In genomic region chr6:30062471-30063178, GRCh38 we compare ENCODE assay signal across 9 cellular contexts. TPM values are rescaled to one million over a fixed set of nuclear protein-coding genes. Genes with fewer than 3 reads are reported as not detected.
DNase-seq lines count a peak whose midpoint lies in the region; ATAC-seq and TF ChIP-seq lines count a peak whose summit lies in the region.
"Had no signal": no experiment of that assay in that cellular context is flagged by ENCODE, and none has a peak within 500 bp of the region (broad histone marks: within the 10 kb centered on the region; RNA-seq: fewer than 3 reads in every experiment).

No MANE protein-coding gene starts in this region.

- H3K27me3 ChIP-seq in GM23338 (ENCODE audit: insufficient read depth), result no peaks in the 10 kb centered on the region
- H3K27me3 ChIP-seq in PC-3 (ENCODE audit: low read length), result no peaks in the 10 kb centered on the region
- no peaks in the 10 kb centered on the region for H3K27me3 ChIP-seq in endocrine pancreas (ENCODE audit: control insufficient read depth, insufficient read depth, low read length)
- no peaks in the 10 kb centered on the region for H3K27me3 ChIP-seq in rectal smooth muscle tissue (ENCODE audit: control insufficient read depth, insufficient read depth, low read length)

- peaks cover 16% of the 10 kb centered on the region for H3K4me1 ChIP-seq in GM23338 (ENCODE audit: insufficient read depth)
- H3K4me1 ChIP-seq in PC-3 (ENCODE audit: insufficient read depth, low read length), result peaks cover 28% of the 10 kb centered on the region
- H3K4me1 ChIP-seq in endocrine pancreas (ENCODE audit: control insufficient read depth, insufficient read depth, low read length), result peaks cover 9% of the 10 kb centered on the region
- peaks cover 17% of the 10 kb centered on the region for H3K4me1 ChIP-seq in rectal smooth muscle tissue (ENCODE audit: control insufficient read depth, insufficient read depth, low read length)

- H4K20me1 ChIP-seq in GM23338 (replicated peaks; ENCODE audit: insufficient read depth) (no peaks in the 10 kb centered on the region), PC-3 (ENCODE audit: low read length) (no peaks in the 10 kb centered on the region)

- no peak overlapping the region for H3K27ac ChIP-seq in GM23338 (ENCODE audit: low read depth)
- H3K27ac ChIP-seq in PC-3 (ENCODE audit: low read length), result no peak overlapping the region
- H3K27ac ChIP-seq in rectal smooth muscle tissue (ENCODE audit: low read depth, low read length), result no peak overlapping the region

- H3K36me3 ChIP-seq in GM23338 (ENCODE audit: insufficient read depth), result no peaks in the 10 kb centered on the region
- 0 out of 2 replicates have a peak, but pooled peaks cover 5% of the 10 kb centered on the region for H3K36me3 ChIP-seq in PC-3 (ENCODE audit: low read depth, low read length)
- H3K36me3 ChIP-seq in endocrine pancreas (ENCODE audit: control insufficient read depth, insufficient read depth, low read length), result no peaks in the 10 kb centered on the region
- no peaks in the 10 kb centered on the region for H3K36me3 ChIP-seq in rectal smooth muscle tissue (ENCODE audit: control insufficient read depth, insufficient read depth, low read length)

- TF ChIP-seq CTCF in GM23338 (conservative IDR thresholded peaks at IDR 0.05; ENCODE audit: low read depth in 2 of 2), result no peak
- TF ChIP-seq CTCF in PC-3 (conservative IDR thresholded peaks at IDR 0.05; ENCODE audit: low read depth, low read length), result no peak

- peak overlapping the region; percentile 83; the same call in 1 of the 2 replicates for H3K4me3 ChIP-seq in GM23338
- peak overlapping the region; percentile 96 for H3K4me3 ChIP-seq in PC-3 (ENCODE audit: low read length)
- H3K4me3 ChIP-seq in endocrine pancreas (ENCODE audit: control insufficient read depth, insufficient read depth, low read length), result peak overlapping the region; percentile 94
- H3K4me3 ChIP-seq in rectal smooth muscle tissue (ENCODE audit: low read length), result peak overlapping the region; percentile 85

- no peaks in the 10 kb centered on the region for H3K9me3 Mint-ChIP-seq in GM23338

- H3K4me2 ChIP-seq in GM23338 (peak overlapping the region; percentile 96), PC-3 (ENCODE audit: low read length) (peak overlapping the region; percentile 91)

- CTCF ChIA-PET in PC-3 (lab: Charles Lee), result interaction anchor here (0.6 to 0.7 kb wide), 2 partner anchors 11 to 375 kb away, joined by 3 to 12 read pairs; no protein-coding TSS in a partner anchor

- H3F3A ChIP-seq in GM23338 (replicated peaks; ENCODE audit: low read depth) (peaks cover 11% of the 10 kb centered on the region; the same call in 1 of the 2 replicates), PC-3 (ENCODE audit: low read length, unreplicated experiment) (no peaks in the 10 kb centered on the region)

- H3K36me3 Mint-ChIP-seq in GM23338 (ENCODE audit: low read depth), result no peaks in the 10 kb centered on the region; the same call in 1 of the 3 replicates

- H3K9me3 ChIP-seq in PC-3 (ENCODE audit: low read length) (no peaks in the 10 kb centered on the region), endocrine pancreas (ENCODE audit: control insufficient read depth, low read length) (no peaks in the 10 kb centered on the region)

- peak overlapping the region; percentile 91 for H3K9ac ChIP-seq in PC-3 (ENCODE audit: low read length)
- H3K9ac ChIP-seq in endocrine pancreas (ENCODE audit: control insufficient read depth, insufficient read depth, low read length), result no peak overlapping the region
- no peak overlapping the region for H3K9ac ChIP-seq in rectal smooth muscle tissue (ENCODE audit: low read length)

- H3K9me2 ChIP-seq in GM23338 (ENCODE audit: insufficient read depth), result no peaks in the 10 kb centered on the region
- no peaks in the 10 kb centered on the region for H3K9me2 ChIP-seq in PC-3 (replicated peaks; ENCODE audit: low read length)

- no peak for DNase-seq in GM23338 (ENCODE audit: low spot score)
- peak; percentile 14 for DNase-seq in PC-3
- DNase-seq: Right ventricle myocardium superior had no signal

- peaks cover 7% of the 10 kb centered on the region for H3K27me3 Mint-ChIP-seq in GM23338 (ENCODE audit: insufficient read depth, low read depth, poor library complexity)

- BruUV-seq in PC-3 (replicated peaks; lab: Mats Ljungman, UMichigan), result no TSS peak

- peak overlapping the region; percentile 97 for H3K4me3 Mint-ChIP-seq in GM23338

- POLR2A ChIA-PET in PC-3 (lab: Charles Lee; ENCODE audit: unreplicated experiment), result no interaction called here

- H2AFZ ChIP-seq in GM23338 (no peak overlapping the region), PC-3 (ENCODE audit: low read length) (no peak overlapping the region)

- peaks cover 12% of the 10 kb centered on the region for H3K4me1 Mint-ChIP-seq in GM23338

- no peak overlapping the region for H3K27ac Mint-ChIP-seq in GM23338

- peaks cover 10% of the 10 kb centered on the region; the same call in 1 of the 2 replicates for H3K79me2 ChIP-seq in GM23338 (replicated peaks; ENCODE audit: insufficient read depth)
- peaks cover 47% of the 10 kb centered on the region for H3K79me2 ChIP-seq in PC-3 (ENCODE audit: low read length)

- ATAC-seq in GM23338 (no peak), PC-3 (no peak), HG02623 (IDR thresholded peaks at IDR 0.05; ENCODE audit: unreplicated experiment) (no peak), GM21526 (IDR thresholded peaks at IDR 0.05; ENCODE audit: low FRiP score, unreplicated experiment) (no peak), GM21390 (IDR thresholded peaks at IDR 0.05; ENCODE audit: unreplicated experiment) (no peak)

- intact Hi-C loops in PC-3 (cut with micrococcal nuclease), result no loop called here

TF ChIP-seq in GM23338, 12 proteins besides CTCF, POLR2A, EP300 and RAD21:
- TF ChIP-seq ZNF331 (CRISPR knock-in tag; IDR thresholded peaks at IDR 0.05; ENCODE audit: low read depth), result no peak
TF ChIP-seq in GM23338: peak in this region for 0.

RNA-seq across cellular contexts. Expression of gene POLR1H, which starts 1.6 kb away (rescaled TPM):
- total RNA-seq in GM23338 (2014; rRNA removed; shearing (Covaris generic)), result 28.1 and 30.1 TPM in 2 replicates
- 89.4 and 93.6 TPM in 2 replicates for polyA plus RNA-seq in GM23338 (2016; fragmentation: Nextera tagmentation; extraction: Ambion mirVana)
- 26.3 and 40.0 TPM in 2 replicates for total RNA-seq in PC-3 (2014; rRNA removed)

RNA-seq across cellular contexts. Expression of gene PPP1R11, which starts 4.4 kb away (rescaled TPM):
- total RNA-seq in GM23338 (2014; rRNA removed; shearing (Covaris generic)), result 19.2 and 19.6 TPM in 2 replicates
- polyA plus RNA-seq in GM23338 (2016; fragmentation: Nextera tagmentation; extraction: Ambion mirVana), result 26.6 and 27.3 TPM in 2 replicates
- 49.5 and 58.8 TPM in 2 replicates for total RNA-seq in PC-3 (2014; rRNA removed)

RNA-seq across cellular contexts. Expression of gene RNF39, which starts 12.9 kb away (rescaled TPM):
- 0.85 and 0.94 TPM in 2 replicates for total RNA-seq in GM23338 (2014; rRNA removed; shearing (Covaris generic))
- 0.50 and 1.1 TPM in 2 replicates for polyA plus RNA-seq in GM23338 (2016; fragmentation: Nextera tagmentation; extraction: Ambion mirVana)
- total RNA-seq in PC-3 (2014; rRNA removed), result 2.0 and 4.2 TPM in 2 replicates
- total RNA-seq: lung microvascular endothelial cell, Right ventricle myocardium superior had no signal

RNA-seq across cellular contexts. Expression of gene TRIM31, which starts 50.3 kb away (rescaled TPM):
- not detected in 2 replicates for total RNA-seq in GM23338 (2014; rRNA removed; shearing (Covaris generic))
- polyA plus RNA-seq in GM23338 (2016; fragmentation: Nextera tagmentation; extraction: Ambion mirVana), result 0.10 and 0.26 TPM in 2 replicates
- total RNA-seq in PC-3 (2014; rRNA removed), result 0.11 and 0.52 TPM in 2 replicates
- total RNA-seq: lung microvascular endothelial cell, Right ventricle myocardium superior had no signal
